ENCODE assay signal across 14 cellular contexts in the genomic region with DNA sequence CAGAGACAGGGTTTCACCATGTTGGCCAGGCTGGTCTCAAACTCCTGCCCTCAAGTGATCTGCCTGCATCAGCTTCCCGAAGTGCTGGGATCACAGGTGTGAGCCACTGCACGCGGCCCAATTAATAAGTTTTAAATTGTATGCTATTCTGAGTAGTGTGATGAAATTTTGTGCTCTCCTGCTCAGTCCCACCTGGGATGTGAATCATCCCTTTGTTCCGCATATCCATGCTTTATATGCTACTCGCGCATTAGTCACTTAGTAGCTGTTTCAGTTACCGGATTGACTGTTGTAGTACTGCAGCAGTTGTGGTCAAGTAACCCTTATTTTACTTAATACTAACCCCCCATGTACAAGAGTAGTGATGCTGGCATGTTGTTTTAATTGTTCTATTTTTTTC. TPM values are rescaled to one million over a fixed set of nuclear protein-coding genes. Genes with fewer than 3 reads are reported as not detected.
DNase-seq lines count a peak whose midpoint lies in the region; FAIRE-seq and TF ChIP-seq lines count a peak whose summit lies in the region.
"Had no signal": no experiment of that assay in that cellular context is flagged by ENCODE, and none has a peak within 500 bp of the region (broad histone marks: within the 10 kb centered on the region; RNA-seq: fewer than 3 reads in every experiment).

No MANE protein-coding gene starts in this region.

- H3K36me3 ChIP-seq in adipocyte (ENCODE audit: control insufficient read depth, insufficient read depth, low read length, severe bottlenecking) (no peaks in the 10 kb centered on the region), ascending aorta (no peaks in the 10 kb centered on the region)
- H3K36me3 ChIP-seq: esophagus squamous epithelium, prostate gland had no signal

- TF ChIP-seq CTCF in AG10803 (conservative IDR thresholded peaks at IDR 0.05; ENCODE audit: low read length) = no peak
- TF ChIP-seq CTCF in ascending aorta (IDR thresholded peaks at IDR 0.05) = no peak
- no peak for TF ChIP-seq CTCF in D721Med (IDR thresholded peaks at IDR 0.05; ENCODE audit: insufficient read depth, missing control alignments)

- H3K27me3 ChIP-seq in adipocyte (replicated peaks; ENCODE audit: control insufficient read depth, insufficient read depth, low read length) (no peaks in the 10 kb centered on the region), ascending aorta (no peaks in the 10 kb centered on the region)
- H3K27me3 ChIP-seq: esophagus squamous epithelium had no signal

- H3K9me3 ChIP-seq in adipocyte (ENCODE audit: control insufficient read depth, low read length) (no peaks in the 10 kb centered on the region), ascending aorta (no peaks in the 10 kb centered on the region)
- H3K9me3 ChIP-seq: esophagus squamous epithelium, prostate gland had no signal

- H3K9ac ChIP-seq in adipocyte (ENCODE audit: low read length) = no peak overlapping the region

- no peaks in the 10 kb centered on the region for H3K4me1 ChIP-seq in adipocyte (ENCODE audit: control insufficient read depth, insufficient read depth, low read length)
- H3K4me1 ChIP-seq in ascending aorta = no peaks in the 10 kb centered on the region
- H3K4me1 ChIP-seq: prostate gland had no signal

- DNase-seq in AG10803 (ENCODE audit: low read depth) (peak; percentile 51), HS-5 (ENCODE audit: low read depth) (peak; percentile 55), adipocyte (ENCODE audit: low read depth) (peak; percentile 7), iris pigment epithelial cell (ENCODE audit: low read depth) (peak; percentile 89), ascending aorta (ENCODE audit: low spot score in 2 of 2) (no peak), NCI-H345 treated with DMSO at 0.1 percent for 48 hours (lab: John Stamatoyannopoulos, UW; ENCODE audit: unreplicated experiment) (no peak), retina (no peak), D721Med (ENCODE audit: insufficient read length, low spot score) (no peak)
- DNase-seq: activated CD4-positive, alpha-beta T cell treated with anti-CD3 and anti-CD28 coated beads, Interleukin-2, amount 50 U/mL, for 4 hours; aorta; esophagus squamous epithelium; Karpas-422 had no signal

- FAIRE-seq in D721Med (lab: Jason Lieb, UNC) = no peak

- no peak overlapping the region for H3K4me3 ChIP-seq in AG10803 (ENCODE audit: low read length)
- H3K4me3 ChIP-seq in adipocyte (ENCODE audit: low read length) = no peak overlapping the region
- no peak overlapping the region for H3K4me3 ChIP-seq in ascending aorta
- H3K4me3 ChIP-seq: esophagus squamous epithelium, prostate gland had no signal

- H3K27ac ChIP-seq in ascending aorta = no peak overlapping the region
- H3K27ac ChIP-seq: prostate gland had no signal

- intact Hi-C loops in ascending aorta (cut with DNase I) = no loop called here

RNA-seq across cellular contexts. Expression of gene OIT3, which starts 47.3 kb away (rescaled TPM):
- total RNA-seq in ascending aorta = not detected
- total RNA-seq: esophagus squamous epithelium, NCI-H460, prostate gland had no signal

Comparison
In these comparisons a context has a peak if more than half of its experiments do, and no peak if none do; other contexts are left out.
1. DNase-seq: peak in AG10803 (single experiment), HS-5 (single experiment), adipocyte (single experiment) and iris pigment epithelial cell (single experiment); none in ascending aorta (0 of 2), NCI-H345 treated with DMSO at 0.1 percent for 48 hours (single experiment), retina (single experiment) and D721Med (single experiment).